8 cellular contexts compared by ENCODE assay signal in the genomic region with DNA sequence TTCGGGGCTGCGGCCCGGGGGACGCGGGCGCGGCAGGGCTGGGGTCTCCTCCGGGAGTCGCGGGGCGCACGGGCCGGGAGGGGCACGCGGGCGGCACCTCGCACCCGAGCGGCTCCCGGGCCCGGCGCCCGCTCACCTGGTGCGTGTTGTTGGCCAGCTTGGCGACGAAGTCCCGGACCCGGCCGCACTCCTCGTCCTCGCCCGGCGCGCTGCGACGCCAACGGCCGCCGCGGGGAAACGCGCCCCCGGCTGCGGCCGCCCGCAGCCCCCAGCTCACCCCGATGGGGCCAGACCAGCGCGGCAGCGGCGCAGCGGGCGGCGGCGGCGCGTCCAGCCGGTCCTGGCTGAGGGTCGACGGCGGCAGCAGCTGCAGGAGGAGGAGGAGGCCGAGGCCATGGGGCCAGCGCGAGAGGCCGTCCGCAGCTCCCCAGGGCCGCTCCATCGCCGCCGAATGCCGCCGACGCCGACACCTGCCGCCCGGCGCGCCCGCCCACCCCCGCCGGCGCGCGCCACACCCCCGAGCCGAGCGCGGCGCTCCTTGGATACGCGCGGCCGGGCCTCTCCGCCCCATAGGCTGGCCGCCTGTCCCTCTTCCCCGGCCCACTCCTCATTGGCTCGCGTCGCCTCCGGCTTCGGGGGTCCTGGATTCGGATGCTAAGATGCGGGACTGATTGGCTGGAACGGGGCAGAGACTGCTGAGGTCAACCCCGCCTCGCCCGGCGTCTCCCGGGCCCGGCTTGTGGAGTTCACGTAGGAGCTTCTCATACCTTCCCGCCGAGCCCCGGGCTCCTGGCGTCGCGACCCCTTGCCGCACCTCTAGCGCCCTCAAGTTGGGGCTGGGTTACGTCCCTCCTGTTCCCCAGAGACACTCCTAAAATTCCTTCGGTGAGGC. TPM values are rescaled to one million over a fixed set of nuclear protein-coding genes. Genes with fewer than 3 reads are reported as not detected.
DNase-seq lines count a peak whose midpoint lies in the region; ATAC-seq and TF ChIP-seq lines count a peak whose summit lies in the region.

TSS of gene SORT1 (minus strand) at position 468 of the 892 bp plus-strand sequence. CDS start at position 442, 26 bp downstream.

- no peaks in the 10 kb centered on the region for H3K27me3 ChIP-seq in body of pancreas
- H3K27me3 ChIP-seq in aorta (ENCODE audit: control insufficient read depth in 1 of 2, insufficient read depth in 2 of 2, low read length in 1 of 2), result no peaks in the 10 kb centered on the region

- H3K9me3 ChIP-seq in body of pancreas (no peaks in the 10 kb centered on the region), aorta (ENCODE audit: control insufficient read depth, low read length) (no peaks in the 10 kb centered on the region)

- WGBS in body of pancreas, 2 donors, result 0 to 1% methylated on average over 2 to 87 of the region's 121 CpGs
- 0 to 1% methylated on average over 44 to 121 of the region's 121 CpGs for WGBS in aorta, 2 donors

- H3K27ac ChIP-seq in body of pancreas, result peak within 1 kb of the TSS; percentile 53 to 75 (median 66)
- peak within 1 kb of the TSS; percentile 95 to 97 for H3K27ac ChIP-seq in aorta (ENCODE audit: low read depth in 1 of 2, low read length in 2 of 2)

- ATAC-seq in HG02852 (IDR thresholded peaks at IDR 0.05; ENCODE audit: unreplicated experiment) (peak; percentile 79), body of pancreas (peak; percentile 92), aorta (ENCODE audit: low FRiP score) (peak; percentile 93)

- peaks cover 0 to 5% of the 10 kb centered on the region in 2 donors for H3K36me3 ChIP-seq in body of pancreas (replicated peaks in 1 of 2; ENCODE audit: insufficient read depth in 1 of 2, low read depth in 2 of 2)
- H3K36me3 ChIP-seq in aorta (ENCODE audit: control insufficient read depth in 1 of 2, insufficient read depth in 2 of 2, low read length in 1 of 2), result no peaks in the 10 kb centered on the region

- peak within 1 kb of the TSS; percentile 9 to 18 for H3K4me3 ChIP-seq in body of pancreas
- peak within 1 kb of the TSS; percentile 84 to 96 for H3K4me3 ChIP-seq in aorta (ENCODE audit: low read length in 2 of 2)

- TF ChIP-seq POLR2A in body of pancreas (IDR thresholded peaks at IDR 0.05), result peak in 2 of 3 donors; percentile 20 to 34

- intact Hi-C loops in body of pancreas (cut with DNase I) (no loop called here), aorta (cut with DNase I) (loop anchor here (2.0 to 5.0 kb wide), 3 partner anchors 55 to 121 kb away; partner anchors contain the start of gene PSRC1 (in 1 of the 2))

- TF ChIP-seq CTCF in GM10266 (IDR thresholded peaks at IDR 0.05; ENCODE audit: control insufficient read depth, insufficient read depth, low read depth, missing control alignments), result no peak
- TF ChIP-seq CTCF in body of pancreas (IDR thresholded peaks at IDR 0.05), result peak in 1 of 7 experiments; percentile 24

- H3K4me1 ChIP-seq in body of pancreas (peaks cover 42% of the 10 kb centered on the region), aorta (ENCODE audit: control insufficient read depth in 1 of 2, insufficient read depth in 2 of 2, low read length in 2 of 2) (peaks cover 0 to 3% of the 10 kb centered on the region in 2 donors)

- DNase-seq in GM10266 (ENCODE audit: extremely low spot score) (peak; percentile 77), NCI-H2029 treated with DMSO at 0.1 percent for 48 hours (lab: John Stamatoyannopoulos, UW) (peak; percentile 50), UCSD-AML1 (lab: John Stamatoyannopoulos, UW; ENCODE audit: unreplicated experiment) (peak; percentile 87), body of pancreas (peak; percentile 77 to 86 (median 82)), hypothalamus (lab: John Stamatoyannopoulos, UW) (peak; percentile 67 to 97 (median 93)), renal cortical epithelial cell (ENCODE audit: low read depth) (peak; percentile 50), aorta (peak; percentile 90 to 94)

RNA-seq across cellular contexts. Expression of gene SORT1, which starts in this region (rescaled TPM):
- total RNA-seq in body of pancreas (10 to 100 TPM; 23.6 to 24.7 TPM), renal cortical epithelial cell (53.0 and 96.6 TPM in 2 replicates), aorta (100 to 1,000 TPM; 119 to 310 TPM)
- 10 to 100 TPM; 47.3 to 74.6 TPM for polyA plus RNA-seq in aorta

Comparison
In these comparisons a context has a peak if more than half of its experiments do, and no peak if none do; other contexts are left out.
1. Peak in every context shown above with its lines: DNase-seq, ATAC-seq, H3K4me3 ChIP-seq and H3K27ac ChIP-seq.